Comparison of ENCODE assay signal across 28 cellular contexts in genomic region chr6:135090819-135091218, GRCh38. TPM values are rescaled to one million over a fixed set of nuclear protein-coding genes. Genes with fewer than 3 reads are reported as not detected.
DNase-seq lines count a peak whose midpoint lies in the region; ATAC-seq, FAIRE-seq and TF ChIP-seq lines count a peak whose summit lies in the region.
"Had no signal": no experiment of that assay in that cellular context is flagged by ENCODE, and none has a peak within 500 bp of the region (broad histone marks: within the 10 kb centered on the region; RNA-seq: fewer than 3 reads in every experiment).

No MANE protein-coding gene starts in this region.

- H3K4me3 ChIP-seq in CD4-positive, CD25-positive, alpha-beta regulatory T cell (ENCODE audit: low read depth, low read length) = no peak overlapping the region
- no peak overlapping the region for H3K4me3 ChIP-seq in K562
- H3K4me3 ChIP-seq: HAP-1, sigmoid colon, thyroid gland had no signal

- peaks cover 6% of the 10 kb centered on the region for H3K36me3 Mint-ChIP-seq in activated CD4-positive, alpha-beta T cell treated with anti-CD3 and anti-CD28 coated beads, Interleukin-2, amount 10 ng/mL, durations not matched to agents 7 days and 5 days (ENCODE audit: low read depth)
- H3K36me3 Mint-ChIP-seq in CD4-positive, CD25-positive, alpha-beta regulatory T cell = no peaks in the 10 kb centered on the region
- no peaks in the 10 kb centered on the region for H3K36me3 Mint-ChIP-seq in activated CD4-positive, alpha-beta memory T cell treated with anti-CD3 and anti-CD28 coated beads for 36 hours
- H3K36me3 Mint-ChIP-seq: memory B cell had no signal

- peaks cover 67% of the 10 kb centered on the region for H3K4me1 ChIP-seq in CD4-positive, CD25-positive, alpha-beta regulatory T cell (ENCODE audit: control insufficient read depth, insufficient read depth, low read length, poor library complexity, severe bottlenecking)
- peaks cover 23 to 79% of the 10 kb centered on the region in 2 experiments for H3K4me1 ChIP-seq in K562 (replicated peaks in 1 of 2; ENCODE audit: control insufficient read depth in 2 of 2, insufficient read depth in 2 of 2, low read length in 2 of 2)
- H3K4me1 ChIP-seq: BE2C, sigmoid colon, thyroid gland had no signal

- no peak for TF ChIP-seq POLR2A in K562 (conservative IDR thresholded peaks at IDR 0.05)

- POLR2A ChIA-PET in activated CD4-positive, alpha-beta T cell treated with anti-CD3 and anti-CD28 coated beads, Interleukin-2, amount 10 ng/mL, durations not matched to agents 7 days and 5 days (lab: Charles Lee) = no interaction called here
- POLR2A ChIA-PET in activated CD4-positive, alpha-beta memory T cell treated with anti-CD3 and anti-CD28 coated beads for 36 hours (lab: Charles Lee) = interaction anchor here (1.5 kb wide), 1 partner anchor 90 kb away, joined by 4 read pairs; the partner anchor contains the start of gene MYB
- POLR2A ChIA-PET in K562 (lab: Yijun Ruan, JAX) = no interaction called here

- H3K79me2 ChIP-seq in K562 (ENCODE audit: control insufficient read depth, insufficient read depth, low read length) = no peaks in the 10 kb centered on the region

- TF ChIP-seq CTCF in K562 (IDR thresholded peaks at IDR 0.05 in 2 of 3, conservative IDR thresholded peaks at IDR 0.05 in 1 of 3; ENCODE audit: insufficient read depth in 2 of 3, low read depth in 1 of 3, low read length in 3 of 3) = no peak

- no peaks in the 10 kb centered on the region for H4K20me1 ChIP-seq in K562 (replicated peaks; ENCODE audit: control insufficient read depth, insufficient read depth, low read length)

- no peaks in the 10 kb centered on the region for H3K9me1 ChIP-seq in K562 (ENCODE audit: control insufficient read depth, insufficient read depth, low read length)

- in situ Hi-C loops in K562 (cut with MboI) = no loop called here

- TF ChIP-seq RAD21 in K562 (CRISPR knock-in tag; conservative IDR thresholded peaks at IDR 0.05 in 1 of 2, IDR thresholded peaks at IDR 0.05 in 1 of 2) = peak in 1 of 2 experiments; percentile 20; a peak in 1 of 4 replicates

- H3K27me3 Mint-ChIP-seq in activated CD4-positive, alpha-beta T cell treated with anti-CD3 and anti-CD28 coated beads, Interleukin-2, amount 10 ng/mL, durations not matched to agents 7 days and 5 days = no peaks in the 10 kb centered on the region
- H3K27me3 Mint-ChIP-seq in CD4-positive, CD25-positive, alpha-beta regulatory T cell = no peaks in the 10 kb centered on the region
- H3K27me3 Mint-ChIP-seq in activated CD4-positive, alpha-beta memory T cell treated with anti-CD3 and anti-CD28 coated beads for 36 hours = no peaks in the 10 kb centered on the region
- H3K27me3 Mint-ChIP-seq: progenitor cell of endocrine pancreas had no signal

- intact Hi-C loops in activated CD4-positive, alpha-beta memory T cell treated with anti-CD3 and anti-CD28 coated beads for 36 hours (cut with micrococcal nuclease) = loop anchor here (1.0 kb wide), 3 partner anchors 23 to 92 kb away; no protein-coding TSS in a partner anchor
- intact Hi-C loops in K562 (cut with micrococcal nuclease) = loop anchor here (5.0 kb wide), 1 partner anchor 346 kb away; no protein-coding TSS in a partner anchor

- H3K4me2 ChIP-seq in K562 (ENCODE audit: insufficient read depth, low read length) = peak overlapping the region; percentile 7; the same call in 1 of the 2 replicates

- 9% methylated on average over 2 of the region's 2 CpGs for WGBS in K562 (ENCODE audit: insufficient coverage, low coverage, missing lambda C conversion rate)

- H2AFZ ChIP-seq in K562 (ENCODE audit: low read depth, low read length) = no peak overlapping the region; the same call in 1 of the 2 replicates

- H3K4me3 Mint-ChIP-seq in activated CD4-positive, alpha-beta T cell treated with anti-CD3 and anti-CD28 coated beads, Interleukin-2, amount 10 ng/mL, durations not matched to agents 7 days and 5 days = no peak overlapping the region
- peak overlapping the region in 1 of 4 donors; percentile 26 for H3K4me3 Mint-ChIP-seq in CD4-positive, CD25-positive, alpha-beta regulatory T cell
- no peak overlapping the region for H3K4me3 Mint-ChIP-seq in activated CD4-positive, alpha-beta memory T cell treated with anti-CD3 and anti-CD28 coated beads for 36 hours
- H3K4me3 Mint-ChIP-seq: memory B cell had no signal

- FAIRE-seq in K562 (lab: Jason Lieb, UNC) = no peak

- peak overlapping the region; percentile 56 for H3K27ac Mint-ChIP-seq in activated CD4-positive, alpha-beta T cell treated with anti-CD3 and anti-CD28 coated beads, Interleukin-2, amount 10 ng/mL, durations not matched to agents 7 days and 5 days
- peak overlapping the region; percentile 39 to 72 (median 47) for H3K27ac Mint-ChIP-seq in CD4-positive, CD25-positive, alpha-beta regulatory T cell
- peak overlapping the region; percentile 73 for H3K27ac Mint-ChIP-seq in activated CD4-positive, alpha-beta memory T cell treated with anti-CD3 and anti-CD28 coated beads for 36 hours
- H3K27ac Mint-ChIP-seq: memory B cell, progenitor cell of endocrine pancreas had no signal

- BruUV-seq in K562 (replicated peaks; lab: Mats Ljungman, UMichigan) = no TSS peak

- CTCF ChIA-PET in activated CD4-positive, alpha-beta T cell treated with anti-CD3 and anti-CD28 coated beads, Interleukin-2, amount 10 ng/mL, durations not matched to agents 7 days and 5 days (lab: Charles Lee) = interaction anchor here (0.6 kb wide), 1 partner anchor 76 kb away, joined by 4 read pairs; no protein-coding TSS in a partner anchor
- CTCF ChIA-PET in activated CD4-positive, alpha-beta memory T cell treated with anti-CD3 and anti-CD28 coated beads for 36 hours (lab: Charles Lee) = no interaction called here
- CTCF ChIA-PET in K562 (lab: Yijun Ruan, JAX; ENCODE audit: low intra/inter-chr PET ratio) = interaction anchor here (0.5 to 0.6 kb wide), 2 partner anchors 56 to 552 kb away, joined by 3 read pairs; no protein-coding TSS in a partner anchor

- H3K27me3 ChIP-seq in CD4-positive, CD25-positive, alpha-beta regulatory T cell (ENCODE audit: control insufficient read depth, insufficient read depth, low read length) = no peaks in the 10 kb centered on the region
- no peaks in the 10 kb centered on the region for H3K27me3 ChIP-seq in K562 (ENCODE audit: control insufficient read depth in 2 of 2, insufficient read depth in 2 of 2, low read length in 2 of 2)
- H3K27me3 ChIP-seq: BE2C, neutrophil, sigmoid colon, thyroid gland had no signal

- no peak overlapping the region for H3K27ac ChIP-seq in CD4-positive, CD25-positive, alpha-beta regulatory T cell (ENCODE audit: insufficient read depth, low read length, poor library complexity, severe bottlenecking)
- H3K27ac ChIP-seq in K562 (ENCODE audit: extremely low read depth, low read depth, low read length) = no peak overlapping the region
- H3K27ac ChIP-seq: neutrophil, sigmoid colon, thyroid gland, VCaP had no signal

- H3K9me3 ChIP-seq in CD4-positive, CD25-positive, alpha-beta regulatory T cell (ENCODE audit: control insufficient read depth in 2 of 2, low read length in 2 of 2) = no peaks in the 10 kb centered on the region
- H3K9me3 ChIP-seq in K562 (replicated peaks; ENCODE audit: control insufficient read depth, insufficient read depth, low read depth, low read length) = no peaks in the 10 kb centered on the region
- H3K9me3 ChIP-seq: BE2C, HAP-1, neutrophil, sigmoid colon, thyroid gland had no signal

- H3K4me1 Mint-ChIP-seq in activated CD4-positive, alpha-beta T cell treated with anti-CD3 and anti-CD28 coated beads, Interleukin-2, amount 10 ng/mL, durations not matched to agents 7 days and 5 days = peaks cover 89% of the 10 kb centered on the region
- peaks cover 54 to 93% (median 69%) of the 10 kb centered on the region in 4 donors for H3K4me1 Mint-ChIP-seq in CD4-positive, CD25-positive, alpha-beta regulatory T cell
- peaks cover 85% of the 10 kb centered on the region for H3K4me1 Mint-ChIP-seq in activated CD4-positive, alpha-beta memory T cell treated with anti-CD3 and anti-CD28 coated beads for 36 hours (ENCODE audit: low read depth)

- no peak for DNase-seq in activated CD4-positive, alpha-beta T cell treated with anti-CD3 and anti-CD28 coated beads, Interleukin-2, amount 10 ng/mL, durations not matched to agents 7 days and 5 days
- DNase-seq in activated CD4-positive, alpha-beta T cell treated with anti-CD3 and anti-CD28 coated beads, Interleukin-2, amount 50 U/mL, for 1 hour = no peak
- no peak for DNase-seq in CD4-positive, CD25-positive, alpha-beta regulatory T cell
- DNase-seq in activated CD4-positive, alpha-beta memory T cell treated with anti-CD3 and anti-CD28 coated beads for 36 hours = no peak
- DNase-seq in K562 (ENCODE audit: extremely low read depth in 1 of 4, low spot score in 3 of 4) (peak in 3 of 4 experiments; percentile 46 to 57 (median 55)), mucosa of gallbladder (ENCODE audit: low spot score) (no peak), NCI-H345 treated with DMSO at 0.1 percent for 48 hours (lab: John Stamatoyannopoulos, UW; ENCODE audit: unreplicated experiment) (no peak)
- no peak for DNase-seq in stimulated activated CD4-positive, alpha-beta T cell treated with anti-CD3 and anti-CD28 coated beads, Interleukin-4, amount 100 ng/mL, for 24 hours
- DNase-seq: amniotic stem cell; BE2C; Calu3; IMR-90; NCI-H1048; NCI-H1694; NCI-H510A treated with DMSO at 0.1 percent for 48 hours; PC-3; sigmoid colon; stimulated activated naive CD4-positive, alpha-beta T cell treated with Interleukin-2 at 50 U/mL for 16 hours; T-helper 9 cell; thyroid gland had no signal

- H3K36me3 ChIP-seq in CD4-positive, CD25-positive, alpha-beta regulatory T cell (ENCODE audit: control insufficient read depth, insufficient read depth, low read length) = no peaks in the 10 kb centered on the region
- no peaks in the 10 kb centered on the region for H3K36me3 ChIP-seq in K562 (ENCODE audit: control insufficient read depth, insufficient read depth, low read length)
- H3K36me3 ChIP-seq: BE2C, HAP-1, neutrophil, sigmoid colon, thyroid gland had no signal

- no peak for TF ChIP-seq EP300 in K562 (IDR thresholded peaks at IDR 0.05; ENCODE audit: low read length)

- ATAC-seq in CD4-positive, CD25-positive, alpha-beta regulatory T cell (ENCODE audit: low read depth in 2 of 2) = no peak
- peak; percentile 6; the same call in 2 of the 3 replicates for ATAC-seq in K562
- ATAC-seq: left lobe of liver, PC-3, Right ventricle myocardium inferior, SK-N-SH treated with all-trans-retinoic acid at 6 μM for 48 hours had no signal

- H3K9me3 Mint-ChIP-seq in activated CD4-positive, alpha-beta T cell treated with anti-CD3 and anti-CD28 coated beads, Interleukin-2, amount 10 ng/mL, durations not matched to agents 7 days and 5 days = peaks cover 13% of the 10 kb centered on the region
- H3K9me3 Mint-ChIP-seq in CD4-positive, CD25-positive, alpha-beta regulatory T cell = peaks cover 0 to 2% (median 0%) of the 10 kb centered on the region in 7 donors
- peaks cover 3% of the 10 kb centered on the region for H3K9me3 Mint-ChIP-seq in activated CD4-positive, alpha-beta memory T cell treated with anti-CD3 and anti-CD28 coated beads for 36 hours
- H3K9me3 Mint-ChIP-seq: memory B cell had no signal

- no peak overlapping the region for H3K9ac ChIP-seq in K562 (ENCODE audit: insufficient read depth in 1 of 2, low read depth in 2 of 2, low read length in 2 of 2)

RNA-seq across cellular contexts. Expression of gene HBS1L, which starts 36.2 kb away (rescaled TPM):
- total RNA-seq in activated CD4-positive, alpha-beta T cell treated with anti-CD3 and anti-CD28 coated beads, Interleukin-2, amount 10 ng/mL, durations not matched to agents 7 days and 5 days = 10 to 100 TPM; 71.5 to 74.7 TPM
- total RNA-seq in CD4-positive, CD25-positive, alpha-beta regulatory T cell = 109 TPM
- polyA plus RNA-seq in CD4-positive, CD25-positive, alpha-beta regulatory T cell = 10 to 100 TPM; 49.4 to 66.8 (median 61.8) TPM
- total RNA-seq in activated CD4-positive, alpha-beta memory T cell treated with anti-CD3 and anti-CD28 coated beads for 36 hours = 100 to 1,000 TPM; 117 to 123 TPM
- 82.7 and 242 TPM in 2 replicates for total RNA-seq in K562 (2011; cell fraction: chromatin; rRNA removed; ENCODE audit: low replicate concordance)
- 27.5 and 35.5 TPM in 2 replicates for total RNA-seq in K562 (2011; cell fraction: nucleolus; rRNA removed)
- 68.2 and 121 TPM in 2 replicates for total RNA-seq in K562 (2011; cell fraction: nucleoplasm; rRNA removed)
- total RNA-seq in K562 (2014; rRNA removed) (133 and 145 TPM in 2 replicates), K562 (2014; rRNA removed; fragmentation: Illumina TruSeq; extraction: Trizol) (184 and 207 TPM in 2 replicates), K562 (2015; rRNA removed; fragmentation: Illumina TruSeq; extraction: Trizol) (161 and 170 TPM in 2 replicates), K562 (2021) (128 and 140 TPM in 2 replicates), mucosa of gallbladder (46.8 TPM)
- polyA plus RNA-seq in K562 (2011; rRNA removed) (131 and 175 TPM in 2 replicates), K562 (2014; fragmentation: Illumina TruSeq; extraction: Trizol) (117 and 121 TPM in 2 replicates), K562 (2014; fragmentation: Nextera tagmentation; extraction: Ambion mirVana) (100 to 1,000 TPM; 101 to 199 TPM), K562 (2014; rRNA removed) (115 and 120 TPM in 2 replicates)
- 34.0 and 60.3 TPM in 2 replicates for polyA plus RNA-seq in K562 (2011; cell fraction: cytosol; rRNA removed)
- polyA plus RNA-seq in K562 (2011; cell fraction: nucleus; rRNA removed) = 57.7 and 92.5 TPM in 2 replicates
- polyA plus RNA-seq in K562 (2012) = 75.8 and 104 TPM in 2 replicates
- 345 and 377 TPM in 2 replicates for polyA minus RNA-seq in K562 (2011; rRNA and poly(A)+ RNA removed)
- 82.5 and 96.0 TPM in 2 replicates for polyA minus RNA-seq in K562 (2011; cell fraction: cytosol; rRNA and poly(A)+ RNA removed)
- polyA minus RNA-seq in K562 (2011; cell fraction: nucleus; rRNA and poly(A)+ RNA removed) = 84.1 and 152 TPM in 2 replicates

Comparison
In these comparisons a context has a peak if more than half of its experiments do, and no peak if none do; other contexts are left out.
1. DNase-seq: peak in K562 (3 of 4); none in activated CD4-positive, alpha-beta T cell treated with anti-CD3 and anti-CD28 coated beads, Interleukin-2, amount 10 ng/mL, durations not matched to agents 7 days and 5 days (single experiment), activated CD4-positive, alpha-beta T cell treated with anti-CD3 and anti-CD28 coated beads, Interleukin-2, amount 50 U/mL, for 1 hour (single experiment), CD4-positive, CD25-positive, alpha-beta regulatory T cell (0 of 3), activated CD4-positive, alpha-beta memory T cell treated with anti-CD3 and anti-CD28 coated beads for 36 hours (single experiment), stimulated activated CD4-positive, alpha-beta T cell treated with anti-CD3 and anti-CD28 coated beads, Interleukin-4, amount 100 ng/mL, for 24 hours (single experiment), mucosa of gallbladder (single experiment) and NCI-H345 treated with DMSO at 0.1 percent for 48 hours (single experiment).
2. Peak in every context shown above with its lines, with median percentiles within 50 percentile points of each other: H3K27ac Mint-ChIP-seq.